8 cellular contexts compared by ENCODE assay signal in genomic region chr14:100417466-100417865, GRCh38. TPM values are rescaled to one million over a fixed set of nuclear protein-coding genes. Genes with fewer than 3 reads are reported as not detected.
DNase-seq lines count a peak whose midpoint lies in the region; FAIRE-seq and TF ChIP-seq lines count a peak whose summit lies in the region.

No MANE protein-coding gene starts in this region.

- peaks cover 29% of the 10 kb centered on the region for H3K79me2 ChIP-seq in GM23248 (ENCODE audit: insufficient read depth)

- 16% methylated on average over 7 of the region's 7 CpGs for WGBS in GM23248 (ENCODE audit: low coverage in 1 of 2, low lambda C conversion rate in 2 of 2, missing lambda C conversion rate in 2 of 2), 2 experiments

- peaks cover 4% of the 10 kb centered on the region for H3K4me1 Mint-ChIP-seq in activated naive CD8-positive, alpha-beta T cell treated with anti-CD3 and anti-CD28 coated beads for 36 hours

- H3K9me2 ChIP-seq in GM23248 (ENCODE audit: insufficient read depth): no peaks in the 10 kb centered on the region

- H3K27ac Mint-ChIP-seq in activated naive CD8-positive, alpha-beta T cell treated with anti-CD3 and anti-CD28 coated beads for 36 hours: no peak overlapping the region

- no peak for TF ChIP-seq POLR2A in GM12892 (IDR thresholded peaks at IDR 0.05; ENCODE audit: low read depth, low read length)

- H3K4me3 ChIP-seq in GM23248 (no peak overlapping the region), epithelial cell of proximal tubule (ENCODE audit: low read depth, low read length) (no peak overlapping the region)

- H4K20me1 ChIP-seq in GM23248 (ENCODE audit: insufficient read depth): no peaks in the 10 kb centered on the region

- H3K9me3 ChIP-seq in GM23248 (ENCODE audit: low read depth): no peaks in the 10 kb centered on the region

- no peaks in the 10 kb centered on the region for H3K27me3 Mint-ChIP-seq in activated naive CD8-positive, alpha-beta T cell treated with anti-CD3 and anti-CD28 coated beads for 36 hours

- DNase-seq in GM23248: peak; percentile 97
- DNase-seq in epithelial cell of proximal tubule (ENCODE audit: low read depth): peak; percentile 82
- DNase-seq in middle frontal gyrus (ENCODE audit: extremely low spot score, low spot score): peak; percentile 20
- DNase-seq in activated naive CD8-positive, alpha-beta T cell treated with anti-CD3 and anti-CD28 coated beads for 36 hours: no peak
- DNase-seq in Kasumi-1 (lab: John Stamatoyannopoulos, UW): no peak
- DNase-seq in GM12892 (ENCODE audit: insufficient read length): no peak
- DNase-seq in NCI-H1417 treated with DMSO at 0.1 percent for 48 hours (lab: John Stamatoyannopoulos, UW): no peak

- TF ChIP-seq CTCF in epithelial cell of proximal tubule (conservative IDR thresholded peaks at IDR 0.05; ENCODE audit: low read depth, low read length): peak; percentile 81

- H3K36me3 ChIP-seq in GM23248 (ENCODE audit: low read depth): no peaks in the 10 kb centered on the region

- H3K27ac ChIP-seq in GM23248: peak overlapping the region; percentile 79

- H2AFZ ChIP-seq in GM23248: no peak overlapping the region

- H3K4me2 ChIP-seq in GM23248 (ENCODE audit: unreplicated experiment): peak overlapping the region; percentile 7

- no peak for FAIRE-seq in GM12892 (lab: Jason Lieb, UNC)

- no peaks in the 10 kb centered on the region for H3K9me3 Mint-ChIP-seq in activated naive CD8-positive, alpha-beta T cell treated with anti-CD3 and anti-CD28 coated beads for 36 hours

- in situ Hi-C loops in GM23248 (cut with MboI): loop anchor here (25.0 kb wide), 3 partner anchors 220 to 1220 kb away; partner anchors contain the start of gene MEG3

- no peak overlapping the region for H3K4me3 Mint-ChIP-seq in activated naive CD8-positive, alpha-beta T cell treated with anti-CD3 and anti-CD28 coated beads for 36 hours

- peaks cover 18% of the 10 kb centered on the region for H3K4me1 ChIP-seq in GM23248 (ENCODE audit: insufficient read depth)

- peak overlapping the region; percentile 68 for H3K9ac ChIP-seq in GM23248

- no peaks in the 10 kb centered on the region for H3K27me3 ChIP-seq in GM23248 (replicated peaks; ENCODE audit: insufficient read depth)

- peaks cover 4% of the 10 kb centered on the region for H3K36me3 Mint-ChIP-seq in activated naive CD8-positive, alpha-beta T cell treated with anti-CD3 and anti-CD28 coated beads for 36 hours

- H3F3A ChIP-seq in GM23248 (ENCODE audit: insufficient read depth): peaks cover 3% of the 10 kb centered on the region; the same call in 1 of the 2 replicates

TF ChIP-seq in PFSK-1, 5 proteins besides CTCF, POLR2A, EP300 and RAD21:
- TF ChIP-seq REST (IDR thresholded peaks at IDR 0.05; ENCODE audit: insufficient read depth in 1 of 2, low read depth in 2 of 2, low read length in 2 of 2): no peak
- no peak for TF ChIP-seq POLR2AphosphoS5 (IDR thresholded peaks at IDR 0.05; ENCODE audit: low read depth, low read length)
- peak; percentile 68 for TF ChIP-seq FOXP2 (optimal IDR thresholded peaks at IDR 0.05; ENCODE audit: borderline replicate concordance, extremely low read depth, extremely low read length, insufficient read depth)

RNA-seq across cellular contexts. Expression of gene WDR25, which starts 41.2 kb away (rescaled TPM):
- 15.3 and 22.4 TPM in 2 replicates for total RNA-seq in GM23248 (2014; rRNA removed; shearing (Covaris generic))
- polyA plus RNA-seq in GM23248 (2016; fragmentation: Nextera tagmentation; extraction: Ambion mirVana): 19.4 and 20.9 TPM in 2 replicates
- polyA plus RNA-seq in PFSK-1 (2012; ENCODE audit: insufficient read length, low read depth): 10.0 TPM
- 12.9 and 13.0 TPM in 2 replicates for total RNA-seq in epithelial cell of proximal tubule
- total RNA-seq in activated naive CD8-positive, alpha-beta T cell treated with anti-CD3 and anti-CD28 coated beads for 36 hours: 1 to 10 TPM; 7.9 to 9.0 TPM
- polyA plus RNA-seq in GM12892 (2012; ENCODE audit: missing spikeins): 2.6 TPM

Comparison
In these comparisons a context has a peak if more than half of its experiments do, and no peak if none do; other contexts are left out.
1. DNase-seq: peak in GM23248 (single experiment), epithelial cell of proximal tubule (single experiment) and middle frontal gyrus (single experiment); none in activated naive CD8-positive, alpha-beta T cell treated with anti-CD3 and anti-CD28 coated beads for 36 hours (single experiment), Kasumi-1 (0 of 2), GM12892 (single experiment) and NCI-H1417 treated with DMSO at 0.1 percent for 48 hours (single experiment).